Comparison of ENCODE assay signal across 8 cellular contexts in the genomic region with DNA sequence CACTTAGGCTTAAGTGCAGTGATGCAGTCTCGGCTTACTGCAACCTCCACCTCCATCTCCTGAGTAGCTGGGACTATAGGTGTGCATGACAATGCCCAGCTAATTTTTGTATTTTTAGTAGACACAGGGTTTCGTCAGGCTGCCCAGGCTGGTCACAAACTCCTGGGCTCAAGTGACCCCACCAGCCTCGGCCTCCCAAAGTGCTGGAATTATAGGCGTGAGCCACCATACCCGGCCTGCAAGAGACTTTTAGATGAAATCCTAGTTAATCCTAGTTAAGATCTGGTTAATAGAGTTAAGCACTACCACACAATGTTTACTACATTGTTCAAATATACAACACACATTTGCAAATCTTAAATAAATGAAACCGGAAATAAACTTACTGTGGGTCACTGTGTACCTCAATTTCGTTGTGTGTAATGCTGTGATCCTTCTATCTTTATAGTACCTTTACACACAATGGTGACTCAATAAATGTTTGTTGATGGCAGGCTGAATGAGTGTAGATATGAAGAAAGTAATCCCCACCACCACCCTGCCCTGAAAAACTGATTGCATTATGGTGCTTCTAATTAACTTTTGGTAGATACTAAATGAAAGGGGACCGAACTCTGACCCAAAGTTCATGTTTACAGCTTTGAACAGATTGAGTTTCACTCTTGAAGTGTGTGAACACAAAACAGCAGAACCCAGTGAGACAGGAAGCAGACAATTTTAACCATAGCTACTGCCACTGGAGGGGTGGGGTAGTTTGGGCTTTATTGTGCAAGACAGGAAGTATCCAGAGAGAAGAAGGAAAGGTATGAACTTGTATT.
A peak's percentile ranks its signal among the peaks of the same experiment; 100 is the strongest.
DNase-seq lines count a peak whose midpoint lies in the region; ATAC-seq and TF ChIP-seq lines count a peak whose summit lies in the region.

No MANE protein-coding gene starts in this region.

- H3K9ac ChIP-seq in endodermal cell (ENCODE audit: extremely low read depth, low read length, poor library complexity, severe bottlenecking): no peak overlapping the region

- ATAC-seq in GM21360 (IDR thresholded peaks at IDR 0.05; ENCODE audit: unreplicated experiment) (peak; percentile 86), HG03565 (IDR thresholded peaks at IDR 0.05; ENCODE audit: unreplicated experiment) (peak; percentile 91), T-cell (replicated peaks in 1 of 4) (peak; percentile 95 to 99 (median 96))
- peak; percentile 92 to 99 for ATAC-seq in naive thymus-derived CD8-positive, alpha-beta T cell

- H3K27me3 Mint-ChIP-seq in T-cell: no peaks in the 10 kb centered on the region
- H3K27me3 Mint-ChIP-seq in naive thymus-derived CD8-positive, alpha-beta T cell: no peaks in the 10 kb centered on the region
- H3K27me3 Mint-ChIP-seq in endodermal cell (ENCODE audit: insufficient read depth): no peaks in the 10 kb centered on the region

- TF ChIP-seq CTCF in choroid plexus epithelial cell (conservative IDR thresholded peaks at IDR 0.05; ENCODE audit: low read depth, low read length) (no peak), endodermal cell (conservative IDR thresholded peaks at IDR 0.05) (no peak)

- in situ Hi-C loops in G401 (cut with HindIII; ENCODE audit: low sequenced_read_pairs): no loop called here

- H3K9me3 Mint-ChIP-seq in T-cell: no peaks in the 10 kb centered on the region
- peaks cover 0 to 2% (median 0%) of the 10 kb centered on the region in 9 donors for H3K9me3 Mint-ChIP-seq in naive thymus-derived CD8-positive, alpha-beta T cell
- H3K9me3 Mint-ChIP-seq in endodermal cell: no peaks in the 10 kb centered on the region

- H3K27me3 ChIP-seq in endodermal cell (ENCODE audit: control insufficient read depth, insufficient read depth, low read length, poor library complexity, severe bottlenecking): no peaks in the 10 kb centered on the region

- peak overlapping the region; percentile 22 to 65 (median 50) for H3K4me3 Mint-ChIP-seq in T-cell
- H3K4me3 Mint-ChIP-seq in naive thymus-derived CD8-positive, alpha-beta T cell: peak overlapping the region; percentile 16 to 80 (median 72)
- no peak overlapping the region for H3K4me3 Mint-ChIP-seq in endodermal cell

- H3K4me3 ChIP-seq in choroid plexus epithelial cell (ENCODE audit: low read depth, low read length) (no peak overlapping the region), endodermal cell (ENCODE audit: low read length) (no peak overlapping the region)

- no peaks in the 10 kb centered on the region for H3K36me3 Mint-ChIP-seq in T-cell
- peaks cover 0 to 2% (median 0%) of the 10 kb centered on the region in 3 donors for H3K36me3 Mint-ChIP-seq in naive thymus-derived CD8-positive, alpha-beta T cell
- no peaks in the 10 kb centered on the region for H3K36me3 Mint-ChIP-seq in endodermal cell (ENCODE audit: low read depth)

- POLR2A ChIA-PET in T-cell (lab: Charles Lee): interaction anchor here (0.5 to 1.0 kb wide), 7 partner anchors 21 to 84 kb away, joined by 3 to 9 read pairs (median 5); no protein-coding TSS in a partner anchor
- POLR2A ChIA-PET in naive thymus-derived CD8-positive, alpha-beta T cell (lab: Charles Lee): interaction anchor here (0.7 to 3.0 kb wide), 28 partner anchors 8 to 1007 kb away, joined by 3 to 31 read pairs (median 4); a partner anchor contains a TSS

- H3K27ac Mint-ChIP-seq in T-cell: peak overlapping the region; percentile 81 to 93
- H3K27ac Mint-ChIP-seq in naive thymus-derived CD8-positive, alpha-beta T cell: peak overlapping the region; percentile 88 to 96 (median 92)
- no peak overlapping the region for H3K27ac Mint-ChIP-seq in endodermal cell

- peaks cover 8% of the 10 kb centered on the region for H3K4me1 ChIP-seq in endodermal cell (ENCODE audit: control insufficient read depth, insufficient read depth, low read length)

- no peaks in the 10 kb centered on the region for H3K36me3 ChIP-seq in endodermal cell (ENCODE audit: control insufficient read depth, insufficient read depth, low read length)

- no peak overlapping the region for H3K27ac ChIP-seq in endodermal cell (ENCODE audit: low read depth, low read length)

- DNase-seq in G401 (ENCODE audit: low spot score): peak; percentile 15
- DNase-seq in T-cell: peak; percentile 29 to 83 (median 62)
- DNase-seq in choroid plexus epithelial cell (ENCODE audit: low read depth): peak; percentile 87
- DNase-seq in naive thymus-derived CD8-positive, alpha-beta T cell: peak; percentile 8 to 87 (median 68)
- DNase-seq in cerebellum (ENCODE audit: low spot score): no peak
- DNase-seq in endodermal cell: no peak

- H3K4me1 Mint-ChIP-seq in T-cell: peaks cover 75 to 90% (median 75%) of the 10 kb centered on the region in 3 donors
- peaks cover 33 to 83% (median 81%) of the 10 kb centered on the region in 4 donors for H3K4me1 Mint-ChIP-seq in naive thymus-derived CD8-positive, alpha-beta T cell
- peaks cover 18% of the 10 kb centered on the region for H3K4me1 Mint-ChIP-seq in endodermal cell

- CTCF ChIA-PET in T-cell (lab: Charles Lee): interaction anchor here (0.7 to 1.8 kb wide), 10 partner anchors 26 to 212 kb away, joined by 3 to 10 read pairs (median 4); no protein-coding TSS in a partner anchor

- H3K9me3 ChIP-seq in endodermal cell (ENCODE audit: control insufficient read depth, low read length): no peaks in the 10 kb centered on the region

- WGBS in endodermal cell (ENCODE audit: insufficient coverage in 1 of 2, insufficient read length in 1 of 2), 2 experiments: 91 to 96% methylated on average over 4 to 8 of the region's 8 CpGs

Comparison
In these comparisons a context has a peak if more than half of its experiments do, and no peak if none do; other contexts are left out.
1. DNase-seq: peak in G401 (single experiment), T-cell (34 of 34), choroid plexus epithelial cell (single experiment) and naive thymus-derived CD8-positive, alpha-beta T cell (10 of 10); none in cerebellum (single experiment) and endodermal cell (single experiment).
2. Peak in every context shown above with its lines, with median percentiles within 50 percentile points of each other: ATAC-seq.